In the genomic region with DNA sequence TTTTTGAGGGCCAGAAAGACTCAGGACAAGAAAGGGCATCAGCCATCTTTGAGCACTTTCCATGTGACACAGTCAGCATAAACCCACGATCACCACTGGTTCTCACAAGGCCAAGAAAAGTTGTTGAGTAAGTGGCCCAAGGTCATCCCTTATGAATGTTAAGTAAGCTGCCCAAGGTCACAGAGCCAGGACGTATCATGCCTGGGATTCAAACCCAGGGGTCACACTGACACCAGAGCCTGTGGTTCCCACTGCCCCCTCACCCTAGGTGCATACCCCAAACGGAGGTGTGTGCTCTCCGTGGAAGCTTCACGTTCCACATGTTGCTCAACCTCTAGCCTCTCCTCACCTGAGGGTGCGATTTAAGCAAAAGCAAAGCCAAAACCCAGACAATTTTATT, we compare ENCODE assay signal across 20 cellular contexts. TPM values are rescaled to one million over a fixed set of nuclear protein-coding genes. Genes with fewer than 3 reads are reported as not detected.
DNase-seq lines count a peak whose midpoint lies in the region; ATAC-seq, FAIRE-seq and TF ChIP-seq lines count a peak whose summit lies in the region.
"Had no signal": no experiment of that assay in that cellular context is flagged by ENCODE, and none has a peak within 500 bp of the region (broad histone marks: within the 10 kb centered on the region; RNA-seq: fewer than 3 reads in every experiment).

No MANE protein-coding gene starts in this region.

- intact Hi-C loops in cardiac septum (cut with DNase I) (no loop called here), right cardiac atrium (cut with DNase I) (loop anchor here in 2 of 4 donors (2.0 to 10.0 kb wide), 2 partner anchors 58 to 62 kb away; no protein-coding TSS in a partner anchor)

- H3K4me3 Mint-ChIP-seq in H9, result no peak overlapping the region
- H3K4me3 Mint-ChIP-seq in neural crest cell, result peak overlapping the region; percentile 36
- H3K4me3 Mint-ChIP-seq: B cell, HFFc6 had no signal

- H3K79me2 ChIP-seq in H9 (ENCODE audit: insufficient read depth, low read length) (no peaks in the 10 kb centered on the region), H1 (ENCODE audit: control insufficient read depth in 1 of 2, insufficient read depth in 2 of 2, low read length in 2 of 2) (peaks cover 0 to 1% of the 10 kb centered on the region in 2 experiments; a peak in 1 of 4 replicates)

- H3K23me2 ChIP-seq in H9 (ENCODE audit: insufficient read length, low read depth, low read length, poor library complexity, severe bottlenecking), result peaks cover 23% of the 10 kb centered on the region
- H3K23me2 ChIP-seq in H1 (ENCODE audit: low read depth, low read length), result peaks cover 20% of the 10 kb centered on the region

- H4K20me1 ChIP-seq in H9 (ENCODE audit: control insufficient read depth, insufficient read depth, insufficient read length) (no peaks in the 10 kb centered on the region), H1 (replicated peaks in 1 of 2; ENCODE audit: control insufficient read depth in 1 of 2, insufficient read depth in 2 of 2, low read length in 2 of 2) (peaks cover 0 to 2% of the 10 kb centered on the region in 2 experiments)

- no peak overlapping the region for H3K18ac ChIP-seq in H9 (ENCODE audit: insufficient read length, low read depth, low read length)
- H3K18ac ChIP-seq in H1 (ENCODE audit: extremely low read depth, low read length), result no peak overlapping the region

- H3K4me3 ChIP-seq in right cardiac atrium (ENCODE audit: low read length) (no peak overlapping the region), H1 (ENCODE audit: extremely low read depth in 1 of 4, insufficient read depth in 2 of 4, low read depth in 3 of 4, low read length in 4 of 4) (no peak overlapping the region)
- H3K4me3 ChIP-seq: BLaER1 treated with 17β-estradiol and CSF1 and Interleukin-3, amounts not matched to agents 10 nM and 100 nM; K562 had no signal

- POLR2A ChIA-PET in H1 (lab: Charles Lee; ENCODE audit: partially characterized antibody), result no interaction called here

- CTCF ChIA-PET in H1 (lab: Charles Lee; ENCODE audit: partially characterized antibody), result interaction anchor here (0.7 to 3.3 kb wide), 2 partner anchors 61 to 70 kb away, joined by 3 to 21 read pairs; no protein-coding TSS in a partner anchor

- no peak overlapping the region for H3K9ac ChIP-seq in H9 (ENCODE audit: extremely low read depth, insufficient read length, low read length)
- no peak overlapping the region for H3K9ac ChIP-seq in H1 (replicated peaks in 1 of 4; ENCODE audit: extremely low read depth in 1 of 4, low read depth in 3 of 4, low read length in 3 of 4)
- H3K9ac ChIP-seq: BLaER1 treated with 17β-estradiol and CSF1 and Interleukin-3, amounts not matched to agents 10 nM and 100 nM had no signal

- H3K4me1 Mint-ChIP-seq in H9 (peaks cover 12 to 16% of the 10 kb centered on the region in 2 experiments), neural crest cell (peaks cover 13% of the 10 kb centered on the region)

- no peaks in the 10 kb centered on the region for H3K27me3 ChIP-seq in right cardiac atrium (ENCODE audit: control insufficient read depth, insufficient read depth)
- H3K27me3 ChIP-seq in H9 (ENCODE audit: insufficient read depth, low read length), result no peaks in the 10 kb centered on the region
- peaks cover 0 to 6% (median under 1%) of the 10 kb centered on the region in 4 experiments; a peak in 3 of 7 replicates for H3K27me3 ChIP-seq in H1 (replicated peaks in 1 of 4; ENCODE audit: control insufficient read depth in 3 of 4, extremely low read depth in 1 of 4, insufficient read depth in 3 of 4, low read length in 3 of 4)

- H2BK20ac ChIP-seq in H9 (ENCODE audit: low read depth, low read length, poor library complexity, severe bottlenecking) (no peak overlapping the region), H1 (ENCODE audit: low read length) (peak overlapping the region; percentile 3; the same call in 1 of the 2 replicates)

- H4K91ac ChIP-seq in H9 (ENCODE audit: insufficient read length, low read depth, low read length), result no peak overlapping the region
- H4K91ac ChIP-seq in H1 (replicated peaks; ENCODE audit: insufficient read length, low read length), result no peak overlapping the region

- H3K56ac ChIP-seq in H9 (ENCODE audit: insufficient read length, low read depth, low read length) (no peak overlapping the region), H1 (replicated peaks; ENCODE audit: insufficient read length, low read depth, low read length) (no peak overlapping the region)

- no peaks in the 10 kb centered on the region for H3K9me3 Mint-ChIP-seq in H9
- no peaks in the 10 kb centered on the region for H3K9me3 Mint-ChIP-seq in neural crest cell
- H3K9me3 Mint-ChIP-seq: HFFc6 had no signal

- FAIRE-seq in H1 (lab: Jason Lieb, UNC), result no peak
- FAIRE-seq: D721Med, GM12892, GM18507, H54, K562 had no signal

- H4K8ac ChIP-seq in H9 (replicated peaks; ENCODE audit: insufficient read length, low read depth, low read length) (no peak overlapping the region), H1 (ENCODE audit: extremely low read depth, insufficient read depth, low read length) (no peak overlapping the region)

- H3K36me3 Mint-ChIP-seq in H9 (ENCODE audit: insufficient read depth in 1 of 3, low read depth in 3 of 3) (peaks cover 0 to 2% (median 0%) of the 10 kb centered on the region in 3 experiments; a peak in 2 of 7 replicates), neural crest cell (ENCODE audit: low read depth) (no peaks in the 10 kb centered on the region)

- H3K4me1 ChIP-seq in right cardiac atrium (ENCODE audit: control insufficient read depth, insufficient read depth, low read length), result no peaks in the 10 kb centered on the region
- H3K4me1 ChIP-seq in H9 (ENCODE audit: insufficient read depth, low read length), result peaks cover 4% of the 10 kb centered on the region; the same call in 1 of the 2 replicates
- H3K4me1 ChIP-seq in H1 (replicated peaks in 1 of 4; ENCODE audit: control insufficient read depth in 3 of 4, insufficient read depth in 4 of 4, low read length in 3 of 4), result peaks cover 4 to 17% (median 7%) of the 10 kb centered on the region in 4 experiments; a peak in 6 of 7 replicates

- TF ChIP-seq EP300 in H1 (IDR thresholded peaks at IDR 0.05; ENCODE audit: borderline replicate concordance in 1 of 2, low read depth in 2 of 2, low read length in 2 of 2), result no peak

- no peak overlapping the region for H2BK120ac ChIP-seq in H9 (ENCODE audit: low read depth, low read length, poor library complexity, severe bottlenecking)
- H2BK120ac ChIP-seq in H1 (replicated peaks; ENCODE audit: low read depth, low read length), result no peak overlapping the region

- no peak overlapping the region for H2AK5ac ChIP-seq in H9 (ENCODE audit: insufficient read length, low read length)
- no peak overlapping the region for H2AK5ac ChIP-seq in H1 (ENCODE audit: low read depth, low read length)

- no peak overlapping the region for H2BK12ac ChIP-seq in H9 (ENCODE audit: insufficient read length, low read depth, low read length)
- H2BK12ac ChIP-seq in H1 (ENCODE audit: low read depth, low read length), result no peak overlapping the region; the same call in 1 of the 2 replicates

- no peak overlapping the region for H2BK15ac ChIP-seq in H9 (ENCODE audit: low read depth, low read length)
- H2BK15ac ChIP-seq in H1 (ENCODE audit: low read length), result no peak overlapping the region

- DNase-seq in cardiac septum (ENCODE audit: low spot score), result peak; percentile 33
- DNase-seq in right cardiac atrium, result no peak
- DNase-seq in H9, result peak; percentile 23
- no peak for DNase-seq in H1 (ENCODE audit: low read depth in 1 of 2, low spot score in 2 of 2)
- DNase-seq in neural crest cell (ENCODE audit: low read depth, low spot score), result no peak
- DNase-seq in superior temporal gyrus (ENCODE audit: extremely low spot score), result no peak
- DNase-seq in AG20443 (ENCODE audit: low spot score), result no peak
- no peak for DNase-seq in NCI-H82 (lab: John Stamatoyannopoulos, UW)
- DNase-seq: 8988T, Caco-2, GDM1, HFFc6 had no signal

- no peak for TF ChIP-seq POLR2A in H1 (IDR thresholded peaks at IDR 0.05; ENCODE audit: control extremely low read depth in 1 of 2, low read depth in 2 of 2, low read length in 2 of 2)

- H4K5ac ChIP-seq in H9 (ENCODE audit: insufficient read length, low read depth, low read length) (no peak overlapping the region), H1 (ENCODE audit: insufficient read length, low read depth, low read length) (no peak overlapping the region)

- H2BK5ac ChIP-seq in H9 (ENCODE audit: insufficient read length, low read length), result no peak overlapping the region
- H2BK5ac ChIP-seq in H1 (ENCODE audit: low read depth, low read length), result no peak overlapping the region

- no peaks in the 10 kb centered on the region for H3K36me3 ChIP-seq in H1 (ENCODE audit: control insufficient read depth in 2 of 4, insufficient read depth in 4 of 4, low read length in 3 of 4)
- H3K36me3 ChIP-seq: BLaER1 treated with 17β-estradiol and CSF1 and Interleukin-3, amounts not matched to agents 10 nM and 100 nM had no signal

- H3K27ac ChIP-seq in right cardiac atrium (ENCODE audit: low read length), result no peak overlapping the region
- no peak overlapping the region for H3K27ac ChIP-seq in H9 (ENCODE audit: insufficient read length, low read depth, low read length)
- H3K27ac ChIP-seq in H1 (ENCODE audit: low read depth, low read length), result no peak overlapping the region
- H3K27ac ChIP-seq: BLaER1 treated with 17β-estradiol and CSF1 and Interleukin-3, amounts not matched to agents 10 nM and 100 nM had no signal

- no peak overlapping the region for H3K23ac ChIP-seq in H9 (ENCODE audit: insufficient read length, low read depth, low read length)
- H3K23ac ChIP-seq in H1 (ENCODE audit: insufficient read length), result no peak overlapping the region

- H3T11ph ChIP-seq in H9 (ENCODE audit: low read length), result no peak overlapping the region

- ATAC-seq in right cardiac atrium, result no peak
- ATAC-seq: HCT116, K562 had no signal

- H2AFZ ChIP-seq in H9 (ENCODE audit: low read length) (no peak overlapping the region), H1 (ENCODE audit: low read length) (no peak overlapping the region)

- H3K14ac ChIP-seq in H9 (ENCODE audit: insufficient read depth, low read length) (no peak overlapping the region), H1 (ENCODE audit: insufficient read length) (no peak overlapping the region)

- H3K79me1 ChIP-seq in H9 (ENCODE audit: insufficient read depth, low read depth, low read length, poor library complexity, severe bottlenecking) (no peaks in the 10 kb centered on the region), H1 (ENCODE audit: low read depth, low read length) (no peaks in the 10 kb centered on the region)

- H3K27me3 Mint-ChIP-seq in H9 (ENCODE audit: low read depth), result peaks cover 22% of the 10 kb centered on the region
- H3K27me3 Mint-ChIP-seq in neural crest cell (ENCODE audit: low read depth), result no peaks in the 10 kb centered on the region

- H3K9me3 ChIP-seq in right cardiac atrium (ENCODE audit: control insufficient read depth, low read length), result no peaks in the 10 kb centered on the region
- H3K9me3 ChIP-seq in H9 (ENCODE audit: control insufficient read depth, low read depth, low read length), result no peaks in the 10 kb centered on the region
- H3K9me3 ChIP-seq in H1 (ENCODE audit: insufficient read depth in 2 of 2, low read depth in 1 of 2, low read length in 1 of 2), result no peaks in the 10 kb centered on the region
- H3K9me3 ChIP-seq: BLaER1 treated with 17β-estradiol and CSF1 and Interleukin-3, amounts not matched to agents 10 nM and 100 nM; Caco-2 had no signal

- TF ChIP-seq CTCF in H9 (conservative IDR thresholded peaks at IDR 0.05) (no peak), H1 (IDR thresholded peaks at IDR 0.05; ENCODE audit: control extremely low read depth in 1 of 3, insufficient read depth in 1 of 3, low read depth in 1 of 3, low read length in 3 of 3) (no peak), neural crest cell (conservative IDR thresholded peaks at IDR 0.05) (no peak)

- no peak overlapping the region for H3K27ac Mint-ChIP-seq in H9
- H3K27ac Mint-ChIP-seq in neural crest cell (ENCODE audit: unreplicated experiment), result no peak overlapping the region
- H3K27ac Mint-ChIP-seq: B cell, HFFc6 had no signal

- TF ChIP-seq RAD21 in H1 (IDR thresholded peaks at IDR 0.05 in 1 of 2, conservative IDR thresholded peaks at IDR 0.05 in 1 of 2; ENCODE audit: low read depth in 2 of 2, low read length in 2 of 2), result no peak

- no peak overlapping the region for H3K4ac ChIP-seq in H9 (ENCODE audit: low read depth, low read length)
- H3K4ac ChIP-seq in H1 (replicated peaks; ENCODE audit: insufficient read length, low read depth, low read length), result no peak overlapping the region

- H3K4me2 ChIP-seq in H9 (ENCODE audit: insufficient read depth, insufficient read length, low read length), result no peak overlapping the region
- H3K4me2 ChIP-seq in H1 (ENCODE audit: insufficient read depth in 1 of 2, low read depth in 2 of 2, low read length in 2 of 2), result no peak overlapping the region
- H3K4me2 ChIP-seq: BLaER1 treated with 17β-estradiol and CSF1 and Interleukin-3, amounts not matched to agents 10 nM and 100 nM had no signal

- 88% methylated on average over 6 of the region's 6 CpGs for WGBS in right cardiac atrium
- WGBS in H9 (ENCODE audit: extremely low coverage, insufficient read length, low lambda C conversion rate), result no CpG with 5 or more reads among the region's 6 CpGs
- 78% methylated on average over 6 of the region's 6 CpGs; no CpG with 5 or more reads in 1 of the 2 experiments for WGBS in H1 (ENCODE audit: extremely low coverage in 1 of 2, insufficient coverage in 1 of 2, insufficient read length in 1 of 2, insufficient replicate concordance in 2 of 2, low coverage in 1 of 2, low lambda C conversion rate in 2 of 2, missing lambda C conversion rate in 1 of 2), 2 experiments

RNA-seq across cellular contexts. Expression of a gene that starts 2.3 kb away (rescaled TPM):
- 84.3 TPM for total RNA-seq in cardiac septum
- total RNA-seq in right cardiac atrium, result 10 to 100 TPM; 41.0 to 78.2 (median 49.8) TPM
- polyA plus RNA-seq in right cardiac atrium, result 42.3 TPM
- 14.4 and 15.8 TPM in 2 replicates for total RNA-seq in H9 (2021)
- total RNA-seq in H1 (2021; fragmentation: NEBNext Ultra II Directional; extraction: Animal tissue kit (Norgen Biotek cat#: 25700)), result 17.8 and 22.0 TPM in 2 replicates
- polyA plus RNA-seq in H1 (2011; rRNA removed), result 9.0 and 9.3 TPM in 2 replicates
- 12.2 TPM for polyA plus RNA-seq in H1 (2011; cell fraction: cytosol; rRNA removed)
- 73.5 TPM for polyA plus RNA-seq in H1 (2011; cell fraction: nucleus; rRNA removed)
- polyA plus RNA-seq in H1 (2012, experiment 1 of 2), result 12.2 to 20.1 TPM (median 18.8 TPM) in 4 replicates
- polyA plus RNA-seq in H1 (2012, experiment 2 of 2), result 6.9 TPM
- polyA plus RNA-seq in H1 (2013, experiment 1 of 2), result 11.2 TPM
- 9.2 TPM for polyA plus RNA-seq in H1 (2013, experiment 2 of 2)
- 15.8 and 16.2 TPM in 2 replicates for polyA minus RNA-seq in H1 (2011; rRNA and poly(A)+ RNA removed)
- polyA minus RNA-seq in H1 (2011; cell fraction: cytosol; rRNA and poly(A)+ RNA removed), result 11.4 TPM
- 38.2 TPM for polyA minus RNA-seq in H1 (2011; cell fraction: nucleus; rRNA and poly(A)+ RNA removed)
- total RNA-seq in neural crest cell, result 46.7 and 52.6 TPM in 2 replicates

Comparison
In these comparisons a context has a peak if more than half of its experiments do, and no peak if none do; other contexts are left out.
1. DNase-seq: peak in cardiac septum (single experiment) and H9 (single experiment); none in right cardiac atrium (0 of 3), H1 (0 of 2), neural crest cell (single experiment), superior temporal gyrus (single experiment), AG20443 (single experiment) and NCI-H82 (single experiment).